17 cellular contexts compared by ENCODE assay signal in the genomic region with DNA sequence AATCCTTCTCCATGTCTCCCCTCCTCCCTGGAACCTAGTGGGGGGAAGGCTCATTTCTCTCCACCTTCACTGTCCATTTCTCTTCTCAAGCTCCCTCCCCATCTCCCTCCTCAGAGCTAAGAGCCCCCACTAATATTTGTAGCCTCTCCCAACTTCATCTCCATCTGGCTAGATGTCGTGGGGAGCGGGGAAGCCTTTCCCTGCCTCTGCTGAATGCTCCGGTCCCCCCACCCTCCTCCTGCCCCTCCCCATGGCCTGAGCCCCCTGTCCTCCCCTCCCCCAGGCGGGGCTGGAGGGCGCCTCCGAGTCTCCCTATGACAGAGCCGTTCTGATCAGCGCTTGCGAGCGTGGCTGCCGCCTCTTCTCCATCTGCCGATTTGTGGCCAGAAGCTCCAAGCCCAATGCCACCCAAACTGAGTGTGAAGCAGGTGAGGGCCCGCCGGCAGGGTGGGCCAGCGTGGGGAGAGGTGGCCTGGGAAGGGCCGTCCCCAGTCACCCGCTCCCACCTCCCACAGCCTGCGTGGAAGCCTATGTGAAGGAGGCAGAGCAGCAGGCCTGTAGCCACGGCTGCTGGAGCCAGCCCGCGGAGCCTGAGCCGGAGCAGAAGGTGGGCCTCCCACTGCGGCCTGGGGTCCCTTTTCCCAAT. TPM values are rescaled to one million over a fixed set of nuclear protein-coding genes. Genes with fewer than 3 reads are reported as not detected.
DNase-seq lines count a peak whose midpoint lies in the region; ATAC-seq and TF ChIP-seq lines count a peak whose summit lies in the region.
"Had no signal": no experiment of that assay in that cellular context is flagged by ENCODE, and none has a peak within 500 bp of the region (broad histone marks: within the 10 kb centered on the region; RNA-seq: fewer than 3 reads in every experiment).

No MANE protein-coding gene starts in this region.

- H3K4me3 Mint-ChIP-seq in activated T-cell treated with anti-CD3 and anti-CD28 coated beads, Interleukin-2, amount 50 U/mL, for 24 hours, result peak overlapping the region; percentile 38
- H3K4me3 Mint-ChIP-seq in effector memory CD8-positive, alpha-beta T cell, result peak overlapping the region; percentile 75 to 77
- H3K4me3 Mint-ChIP-seq: activated CD8-positive, alpha-beta memory T cell treated with anti-CD3 and anti-CD28 coated beads, Interleukin-2, amount 10 ng/mL, durations not matched to agents 7 days and 5 days had no signal

- H3K79me2 ChIP-seq in osteoblast (ENCODE audit: insufficient read depth, low read length), result no peaks in the 10 kb centered on the region
- H3K79me2 ChIP-seq: parathyroid adenoma had no signal

- TF ChIP-seq CTCF in osteoblast (IDR thresholded peaks at IDR 0.05; ENCODE audit: extremely low read depth, low read depth, low read length), result no peak

- DNase-seq in activated T-cell treated with anti-CD3 and anti-CD28 coated beads, Interleukin-2, amount 50 U/mL, for 24 hours, result no peak
- DNase-seq in activated T-cell treated with anti-CD3 and anti-CD28 coated beads for 4 hours (no peak), NCI-H1694 treated with DMSO at 0.1 percent for 48 hours (lab: John Stamatoyannopoulos, UW) (peak; percentile 48), osteoblast (ENCODE audit: insufficient read length, low spot score, missing footprints) (peak; percentile 61)
- DNase-seq in effector memory CD8-positive, alpha-beta T cell, result no peak
- DNase-seq: activated CD8-positive, alpha-beta memory T cell treated with anti-CD3 and anti-CD28 coated beads, Interleukin-2, amount 10 ng/mL, durations not matched to agents 7 days and 5 days; AML-193; effector memory CD4-positive, alpha-beta T cell; Karpas-422; left lung; NCI-H2081 had no signal

- H3K4me2 ChIP-seq in osteoblast (ENCODE audit: insufficient read depth, low read length), result no peak overlapping the region

- H3K27me3 Mint-ChIP-seq in activated T-cell treated with anti-CD3 and anti-CD28 coated beads, Interleukin-2, amount 50 U/mL, for 24 hours, result peaks cover 80% of the 10 kb centered on the region
- peaks cover 69 to 98% of the 10 kb centered on the region in 2 donors for H3K27me3 Mint-ChIP-seq in effector memory CD8-positive, alpha-beta T cell

- ATAC-seq in effector memory CD8-positive, alpha-beta T cell (replicated peaks), result no peak
- no peak for ATAC-seq in GM21381 (IDR thresholded peaks at IDR 0.05; ENCODE audit: unreplicated experiment)
- no peak for ATAC-seq in HG03097 (IDR thresholded peaks at IDR 0.05; ENCODE audit: low FRiP score, unreplicated experiment)
- ATAC-seq in GM21786 (IDR thresholded peaks at IDR 0.05; ENCODE audit: unreplicated experiment), result no peak
- ATAC-seq: activated CD8-positive, alpha-beta memory T cell treated with anti-CD3 and anti-CD28 coated beads, Interleukin-2, amount 10 ng/mL, durations not matched to agents 7 days and 5 days; left lung had no signal

- no peaks in the 10 kb centered on the region for H3K9me3 Mint-ChIP-seq in activated T-cell treated with anti-CD3 and anti-CD28 coated beads, Interleukin-2, amount 50 U/mL, for 24 hours
- H3K9me3 Mint-ChIP-seq in effector memory CD8-positive, alpha-beta T cell, result no peaks in the 10 kb centered on the region
- H3K9me3 Mint-ChIP-seq: stimulated activated naive CD8-positive, alpha-beta T cell treated with anti-CD3 and anti-CD28 coated beads, Interleukin-15, Interleukin-2, amounts not matched to agents 100 ng/mL and 50 ng/mL, for 24 hours had no signal

- H3K27ac Mint-ChIP-seq in activated T-cell treated with anti-CD3 and anti-CD28 coated beads, Interleukin-2, amount 50 U/mL, for 24 hours, result no peak overlapping the region
- H3K27ac Mint-ChIP-seq in effector memory CD8-positive, alpha-beta T cell, result peak overlapping the region in 1 of 2 donors; percentile 57
- H3K27ac Mint-ChIP-seq: activated CD8-positive, alpha-beta memory T cell treated with anti-CD3 and anti-CD28 coated beads, Interleukin-2, amount 10 ng/mL, durations not matched to agents 7 days and 5 days; stimulated activated naive CD8-positive, alpha-beta T cell treated with anti-CD3 and anti-CD28 coated beads, Interleukin-15, Interleukin-2, amounts not matched to agents 100 ng/mL and 50 ng/mL, for 24 hours had no signal

- no peak overlapping the region for H2AFZ ChIP-seq in osteoblast (ENCODE audit: low read length)

- no peaks in the 10 kb centered on the region for H3K9me3 ChIP-seq in osteoblast (ENCODE audit: low read depth, low read length)
- H3K9me3 ChIP-seq: ascending aorta, left lung had no signal

- H3K4me3 ChIP-seq in osteoblast (ENCODE audit: insufficient read depth, low read length), result no peak overlapping the region

- no peaks in the 10 kb centered on the region for H3K36me3 ChIP-seq in osteoblast (ENCODE audit: insufficient read depth, low read length)
- H3K36me3 ChIP-seq: ascending aorta, left lung had no signal

- H3K27ac ChIP-seq in osteoblast (ENCODE audit: low read depth, low read length), result no peak overlapping the region
- H3K27ac ChIP-seq: ascending aorta, left lung, parathyroid adenoma had no signal

- H3K36me3 Mint-ChIP-seq in activated T-cell treated with anti-CD3 and anti-CD28 coated beads, Interleukin-2, amount 50 U/mL, for 24 hours (ENCODE audit: low read depth), result no peaks in the 10 kb centered on the region
- H3K36me3 Mint-ChIP-seq in effector memory CD8-positive, alpha-beta T cell (ENCODE audit: insufficient read depth), result peaks cover 3% of the 10 kb centered on the region
- H3K36me3 Mint-ChIP-seq: activated CD8-positive, alpha-beta memory T cell treated with anti-CD3 and anti-CD28 coated beads, Interleukin-2, amount 10 ng/mL, durations not matched to agents 7 days and 5 days had no signal

- no peaks in the 10 kb centered on the region for H4K20me1 ChIP-seq in osteoblast (ENCODE audit: insufficient read depth, low read length)

- H3K4me1 ChIP-seq in osteoblast (ENCODE audit: insufficient read depth, low read length), result peaks cover 6% of the 10 kb centered on the region

- H3K27me3 ChIP-seq in osteoblast (ENCODE audit: insufficient read depth, low read length), result peaks cover 55% of the 10 kb centered on the region

- H3K4me1 Mint-ChIP-seq in activated T-cell treated with anti-CD3 and anti-CD28 coated beads, Interleukin-2, amount 50 U/mL, for 24 hours (ENCODE audit: low read depth), result peaks cover 16% of the 10 kb centered on the region
- peaks cover 20 to 21% of the 10 kb centered on the region in 2 donors for H3K4me1 Mint-ChIP-seq in effector memory CD8-positive, alpha-beta T cell (ENCODE audit: low read depth in 2 of 2)

RNA-seq across cellular contexts. Expression of a gene that starts 1.0 kb away (rescaled TPM):
- total RNA-seq in osteoblast, result 0.36 and 2.1 TPM in 2 replicates
- total RNA-seq: activated CD8-positive, alpha-beta memory T cell treated with anti-CD3 and anti-CD28 coated beads, Interleukin-2, amount 10 ng/mL, durations not matched to agents 7 days and 5 days; ascending aorta had no signal

RNA-seq across cellular contexts. Expression of a gene that starts 7.1 kb away (rescaled TPM):
- total RNA-seq in osteoblast, result 6.9 and 15.9 TPM in 2 replicates
- total RNA-seq: activated CD8-positive, alpha-beta memory T cell treated with anti-CD3 and anti-CD28 coated beads, Interleukin-2, amount 10 ng/mL, durations not matched to agents 7 days and 5 days had no signal

RNA-seq across cellular contexts. Expression of a gene that starts 23.1 kb away (rescaled TPM):
- total RNA-seq in osteoblast, result 5.1 and 5.3 TPM in 2 replicates

RNA-seq across cellular contexts. Expression of a gene that starts 25.1 kb away (rescaled TPM):
- total RNA-seq in osteoblast, result 27.7 and 29.7 TPM in 2 replicates

RNA-seq across cellular contexts. Expression of a gene that starts 42.1 kb away (rescaled TPM):
- 554 and 556 TPM in 2 replicates for total RNA-seq in osteoblast

Comparison
In these comparisons a context has a peak if more than half of its experiments do, and no peak if none do; other contexts are left out.
1. DNase-seq: peak in NCI-H1694 treated with DMSO at 0.1 percent for 48 hours (single experiment) and osteoblast (single experiment); none in activated T-cell treated with anti-CD3 and anti-CD28 coated beads, Interleukin-2, amount 50 U/mL, for 24 hours (single experiment), activated T-cell treated with anti-CD3 and anti-CD28 coated beads for 4 hours (single experiment) and effector memory CD8-positive, alpha-beta T cell (0 of 3).